Comparison of ENCODE assay signal across 26 cellular contexts in the genomic region with DNA sequence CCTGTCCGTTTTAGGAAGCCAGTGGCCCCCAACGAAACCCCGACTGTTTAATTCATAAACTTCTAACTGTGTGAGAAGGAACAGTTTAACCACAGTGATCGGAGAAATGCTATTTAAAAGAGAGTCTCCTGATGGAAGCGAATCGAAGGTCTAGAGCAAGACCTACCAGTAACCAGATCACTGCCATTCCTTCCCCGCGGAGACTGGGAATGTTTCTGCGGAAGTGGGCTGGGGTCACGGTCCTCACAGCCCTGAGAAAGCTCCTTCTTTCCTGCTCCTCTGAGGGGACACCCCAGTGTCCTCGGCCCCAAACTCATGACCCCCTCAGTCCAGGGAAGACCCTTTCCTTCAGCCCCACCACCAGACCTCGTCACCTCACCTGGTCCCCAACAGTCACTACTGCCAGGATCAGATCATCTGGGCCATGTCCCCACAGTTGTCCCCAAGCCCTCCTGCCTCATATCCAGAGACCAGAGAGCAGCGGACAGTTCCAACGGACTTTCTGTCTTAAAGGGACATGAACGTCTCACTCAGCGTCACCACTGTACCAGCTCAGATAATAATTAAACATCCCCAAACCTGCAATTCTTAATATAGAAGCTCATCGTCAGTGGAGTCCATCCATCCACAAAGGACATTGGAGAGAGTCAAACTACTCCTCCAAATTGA. TPM values are rescaled to one million over a fixed set of nuclear protein-coding genes. Genes with fewer than 3 reads are reported as not detected.
"Had no signal": no experiment of that assay in that cellular context is flagged by ENCODE, and none has a peak within 500 bp of the region (broad histone marks: within the 10 kb centered on the region; RNA-seq: fewer than 3 reads in every experiment).

A gene with protein sequence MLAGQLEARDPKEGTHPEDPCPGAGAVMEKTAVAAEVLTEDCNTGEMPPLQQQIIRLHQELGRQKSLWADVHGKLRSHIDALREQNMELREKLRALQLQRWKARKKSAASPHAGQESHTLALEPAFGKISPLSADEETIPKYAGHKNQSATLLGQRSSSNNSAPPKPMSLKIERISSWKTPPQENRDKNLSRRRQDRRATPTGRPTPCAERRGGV (minus strand): TSS at position 482 of the 669 bp plus-strand sequence. CDS start 1,219 bp downstream, outside the sequence.

- H3K27ac ChIP-seq: Peyer's patch, SJSA1 had no signal

- H3K9me3 ChIP-seq: Peyer's patch, SJSA1 had no signal

- H3K36me3 Mint-ChIP-seq: activated naive CD4-positive, alpha-beta T cell treated with anti-CD3 and anti-CD28 coated beads, Interleukin-2, amount 50 U/mL, for 24 hours had no signal

- FAIRE-seq: astrocyte had no signal

- ATAC-seq: activated CD4-positive, CD25-positive, alpha-beta regulatory T cell treated with anti-CD3 and anti-CD28 coated beads, Interleukin-2, amount 50 U/mL, for 24 hours; activated CD8-positive, alpha-beta T cell treated with anti-CD3 and anti-CD28 coated beads for 36 hours; SK-N-SH treated with all-trans-retinoic acid at 6 μM for 48 hours had no signal

- H3K4me3 ChIP-seq: Peyer's patch, SJSA1 had no signal

- H3K27me3 ChIP-seq: Peyer's patch had no signal

- H3K4me1 Mint-ChIP-seq: activated naive CD4-positive, alpha-beta T cell treated with anti-CD3 and anti-CD28 coated beads, Interleukin-2, amount 50 U/mL, for 24 hours; brain; central memory CD8-positive, alpha-beta T cell had no signal

- H3K9me3 Mint-ChIP-seq: activated CD8-positive, alpha-beta T cell treated with anti-CD3 and anti-CD28 coated beads for 36 hours; activated naive CD4-positive, alpha-beta T cell treated with anti-CD3 and anti-CD28 coated beads, Interleukin-2, amount 50 U/mL, for 24 hours; activated T-helper 2 cell treated with anti-CD3 and anti-CD28 coated beads, Interferon-gamma antibody, Interleukin-2, Interleukin-4, amounts not matched to agents 10 μg/mL and 5 μg/mL and 100 μg/mL, durations not matched to agents 14 hours and 24 hours and 36 hours; central memory CD8-positive, alpha-beta T cell had no signal

- H3K27ac Mint-ChIP-seq: activated CD8-positive, alpha-beta T cell treated with anti-CD3 and anti-CD28 coated beads for 36 hours; activated naive CD4-positive, alpha-beta T cell treated with anti-CD3 and anti-CD28 coated beads, Interleukin-2, amount 50 U/mL, for 24 hours; activated T-helper 2 cell treated with anti-CD3 and anti-CD28 coated beads, Interferon-gamma antibody, Interleukin-2, Interleukin-4, amounts not matched to agents 10 μg/mL and 5 μg/mL and 100 μg/mL, durations not matched to agents 14 hours and 24 hours and 36 hours; brain had no signal

- DNase-seq: activated CD4-positive, alpha-beta T cell treated with anti-CD3 and anti-CD28 coated beads for 4 hours; activated CD8-positive, alpha-beta T cell treated with anti-CD3 and anti-CD28 coated beads for 36 hours; activated gamma-delta T cell treated with Interleukin-2 at 50 U/mL for 16 hours; activated T-cell treated with anti-CD3 and anti-CD28 coated beads for 4 hours; activated T-cell treated with anti-CD3 and anti-CD28 coated beads, Interleukin-2, amount 50 U/mL, for 48 hours; amygdala; KG1; NCI-H1092; NCI-H1417; NCI-H1930; NCI-H2107; NCI-H2171 treated with DMSO at 0.1 percent for 48 hours; NCI-H510A treated with DMSO at 0.1 percent for 48 hours; NCI-H69; Peyer's patch; SHP77; SW 1271 had no signal

- H3K4me3 Mint-ChIP-seq: activated CD8-positive, alpha-beta T cell treated with anti-CD3 and anti-CD28 coated beads for 36 hours; activated naive CD4-positive, alpha-beta T cell treated with anti-CD3 and anti-CD28 coated beads, Interleukin-2, amount 50 U/mL, for 24 hours; brain; central memory CD8-positive, alpha-beta T cell had no signal

- H3K27me3 Mint-ChIP-seq: activated CD8-positive, alpha-beta T cell treated with anti-CD3 and anti-CD28 coated beads for 36 hours; activated naive CD4-positive, alpha-beta T cell treated with anti-CD3 and anti-CD28 coated beads, Interleukin-2, amount 50 U/mL, for 24 hours; brain; central memory CD8-positive, alpha-beta T cell had no signal

- H3K4me1 ChIP-seq: Peyer's patch, SJSA1 had no signal

- H3K36me3 ChIP-seq: Peyer's patch, SJSA1 had no signal

RNA-seq across cellular contexts. Expression of the gene that starts here (rescaled TPM):
- total RNA-seq: LHCN-M2, SJSA1 had no signal
